ENCODE assay signal across 13 cellular contexts in the genomic region with DNA sequence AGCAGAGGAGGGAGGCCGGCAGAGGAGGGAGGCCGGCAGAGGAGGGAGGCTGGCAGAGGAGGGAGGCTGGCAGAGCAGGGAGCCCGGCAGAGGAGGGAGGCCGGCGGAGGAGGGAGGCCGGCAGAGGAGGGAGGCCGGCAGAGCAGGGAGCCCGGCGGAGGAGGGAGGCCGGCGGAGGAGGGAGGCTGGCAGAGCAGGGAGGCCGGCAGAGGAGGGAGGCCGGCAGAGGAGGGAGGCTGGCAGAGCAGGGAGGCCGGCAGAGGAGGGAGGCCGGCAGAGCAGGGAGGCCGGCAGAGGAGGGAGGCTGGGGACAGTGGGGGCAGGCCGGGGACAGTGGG. TPM values are rescaled to one million over a fixed set of nuclear protein-coding genes. Genes with fewer than 3 reads are reported as not detected.
"Had no signal": no experiment of that assay in that cellular context is flagged by ENCODE, and none has a peak within 500 bp of the region (broad histone marks: within the 10 kb centered on the region; RNA-seq: fewer than 3 reads in every experiment).

No MANE protein-coding gene starts in this region.

RNA-seq across cellular contexts. Expression of gene PRR33, which starts 17.9 kb away (rescaled TPM):
- total RNA-seq: activated T-cell treated with anti-CD3 and anti-CD28 coated beads, Interleukin-2, amount 50 U/mL, for 72 hours; bronchial epithelial cell; chondrocyte; dermis microvascular lymphatic vessel endothelial cell; lung; mucosa of descending colon; neural crest cell; SJSA1; smooth muscle cell; T-helper 2 cell treated with Interferon-gamma antibody and Interleukin-4, amounts not matched to agents 100 ng/mL and 5 ng/mL, for 36 hours had no signal
- polyA plus RNA-seq: smooth muscle cell had no signal

RNA-seq across cellular contexts. Expression of gene LSP1, which starts 20.9 kb away (rescaled TPM):
- total RNA-seq: neural crest cell had no signal

RNA-seq across cellular contexts. Expression of gene TNNI2, which starts 35.0 kb away (rescaled TPM):
- total RNA-seq: dermis microvascular lymphatic vessel endothelial cell, neural crest cell, SJSA1 had no signal

RNA-seq across cellular contexts. Expression of gene SYT8, which starts 39.0 kb away (rescaled TPM):
- total RNA-seq: activated B cell treated with CpG ODN at 0.5 μM for 24 hours; activated CD8-positive, alpha-beta T cell treated with anti-CD3 and anti-CD28 coated beads, Interleukin-2, amount 10 ng/mL, durations not matched to agents 7 days and 5 days; activated T-cell treated with anti-CD3 and anti-CD28 coated beads, Interleukin-2, amount 50 U/mL, for 72 hours; neural crest cell; SJSA1; T-helper 2 cell treated with Interferon-gamma antibody and Interleukin-4, amounts not matched to agents 100 ng/mL and 5 ng/mL, for 36 hours had no signal
- polyA plus RNA-seq: immature natural killer cell had no signal

RNA-seq across cellular contexts. Expression of gene TNNT3, which starts 45.7 kb away (rescaled TPM):
- total RNA-seq: bronchial epithelial cell, dermis microvascular lymphatic vessel endothelial cell, neural crest cell had no signal
- polyA plus RNA-seq: immature natural killer cell had no signal
